21 cellular contexts compared by ENCODE assay signal in genomic region chr4:46450556-46450955, GRCh38.
"Had no signal": no experiment of that assay in that cellular context is flagged by ENCODE, and none has a peak within 500 bp of the region (broad histone marks: within the 10 kb centered on the region; RNA-seq: fewer than 3 reads in every experiment).

No MANE protein-coding gene starts in this region.

- ATAC-seq: HepG2, SK-N-SH treated with all-trans-retinoic acid at 6 μM for 48 hours had no signal

- DNase-seq: IMR-90, Karpas-422, KG1, MG63, NCI-H1092, NCI-H1105 treated with DMSO at 0.1 percent for 48 hours, NCI-H1417 treated with DMSO at 0.1 percent for 48 hours, NCI-H146, NCI-H1694 treated with DMSO at 0.1 percent for 48 hours, NCI-H1930, NCI-H2081, NCI-H2107, NCI-H2227 treated with DMSO at 0.1 percent for 48 hours, NCI-H446, NCI-H510A, NCI-H524 treated with DMSO at 0.1 percent for 48 hours, NCI-H69, NCI-H774, SHP77 had no signal
